In the genomic region with DNA sequence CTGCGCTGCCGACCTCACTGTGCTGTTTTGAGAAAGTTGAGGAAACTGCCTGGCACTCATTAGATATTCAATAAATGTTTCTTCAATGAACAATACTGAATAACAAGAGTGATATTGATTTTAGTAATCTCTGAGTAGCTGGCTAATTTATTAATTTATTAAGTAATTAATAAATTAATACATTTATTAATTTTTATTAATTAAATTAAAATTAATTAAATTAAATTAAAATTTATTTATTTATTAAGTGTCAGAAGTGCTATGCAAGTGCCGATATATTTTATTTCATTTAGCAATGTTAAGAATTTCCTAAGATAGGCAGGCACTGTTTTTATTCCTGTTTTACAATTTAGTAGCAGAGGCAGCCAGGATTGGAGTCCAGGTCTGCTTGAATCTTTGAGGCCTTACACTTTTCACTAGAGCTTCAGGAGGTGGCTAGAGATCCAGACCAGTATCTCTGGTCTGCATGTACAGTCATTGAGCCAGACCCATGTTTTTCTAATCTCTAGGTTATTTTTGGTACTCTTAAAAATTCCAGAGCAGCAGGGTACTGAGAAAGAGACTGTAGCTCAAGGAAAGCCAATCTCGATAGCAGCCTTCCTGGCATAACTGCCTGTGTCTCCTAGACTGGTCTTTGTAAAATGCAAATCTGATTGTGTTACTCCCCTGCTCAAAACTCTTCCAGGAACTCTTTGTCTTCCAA, we compare ENCODE assay signal across 28 cellular contexts.
DNase-seq lines count a peak whose midpoint lies in the region; ATAC-seq and TF ChIP-seq lines count a peak whose summit lies in the region.
"Had no signal": no experiment of that assay in that cellular context is flagged by ENCODE, and none has a peak within 500 bp of the region (broad histone marks: within the 10 kb centered on the region; RNA-seq: fewer than 3 reads in every experiment).

No MANE protein-coding gene starts in this region.

- peaks cover 12 to 53% of the 10 kb centered on the region in 2 experiments; a peak in 3 of 4 replicates for H3K79me1 ChIP-seq in IMR-90 (ENCODE audit: low read depth in 1 of 2, low read length in 2 of 2)

- H3K9ac ChIP-seq in IMR-90 (ENCODE audit: low read depth, low read length) = no peak overlapping the region

- H3K4me1 ChIP-seq in IMR-90 (ENCODE audit: control insufficient read depth, insufficient read depth, low read length) (no peaks in the 10 kb centered on the region), right cardiac atrium (ENCODE audit: control insufficient read depth, insufficient read depth, low read length) (no peaks in the 10 kb centered on the region), adrenal gland (replicated peaks in 1 of 2) (peaks cover 8 to 30% of the 10 kb centered on the region in 2 donors)
- H3K4me1 ChIP-seq: right lobe of liver had no signal

- no peak for TF ChIP-seq RAD21 in IMR-90 (IDR thresholded peaks at IDR 0.05; ENCODE audit: low read length)

- intact Hi-C loops in IMR-90 (cut with micrococcal nuclease) (no loop called here), right cardiac atrium (cut with DNase I) (no loop called here), adrenal gland (cut with DNase I) (no loop called here)

- peaks cover 4% of the 10 kb centered on the region for H3K9me3 Mint-ChIP-seq in chondrocyte (ENCODE audit: low read depth)
- H3K9me3 Mint-ChIP-seq: activated T-helper 17 cell treated with anti-CD3 and anti-CD28 coated beads, Interleukin-2, amount 50 U/mL, for 72 hours had no signal

- no peak overlapping the region for H3K14ac ChIP-seq in IMR-90 (replicated peaks; ENCODE audit: low read depth, low read length)

- TF ChIP-seq POLR2A in IMR-90 (IDR thresholded peaks at IDR 0.05; ENCODE audit: low read depth, low read length) = no peak
- no peak for TF ChIP-seq POLR2A in adrenal gland (IDR thresholded peaks at IDR 0.05)

- no peaks in the 10 kb centered on the region for H4K20me1 ChIP-seq in IMR-90 (ENCODE audit: insufficient read depth, low read length)

- no peak overlapping the region for H2BK15ac ChIP-seq in IMR-90 (ENCODE audit: low read depth, low read length)

- TF ChIP-seq CTCF in IMR-90 (conservative IDR thresholded peaks at IDR 0.05; ENCODE audit: low read depth, low read length) = no peak
- no peak for TF ChIP-seq CTCF in chondrocyte (IDR thresholded peaks at IDR 0.05)
- TF ChIP-seq CTCF in adrenal gland (IDR thresholded peaks at IDR 0.05) = no peak

- peak overlapping the region; percentile 87 for H3K27ac Mint-ChIP-seq in chondrocyte (ENCODE audit: unreplicated experiment)
- H3K27ac Mint-ChIP-seq: activated CD8-positive, alpha-beta T cell treated with anti-CD3 and anti-CD28 coated beads, Interleukin-2, amount 10 ng/mL, durations not matched to agents 7 days and 5 days; activated T-helper 17 cell treated with anti-CD3 and anti-CD28 coated beads, Interleukin-2, amount 50 U/mL, for 72 hours; H9; naive B cell had no signal

- H3K27me3 ChIP-seq in IMR-90 (ENCODE audit: control insufficient read depth, insufficient read depth, low read length) (no peaks in the 10 kb centered on the region), right cardiac atrium (ENCODE audit: control insufficient read depth, insufficient read depth) (no peaks in the 10 kb centered on the region), adrenal gland (no peaks in the 10 kb centered on the region)
- H3K27me3 ChIP-seq: right lobe of liver, stomach, tibial artery had no signal

- no peak overlapping the region for H3K4me3 ChIP-seq in IMR-90 (ENCODE audit: insufficient read depth, low read depth, low read length)
- no peak overlapping the region for H3K4me3 ChIP-seq in right cardiac atrium (ENCODE audit: low read length)
- H3K4me3 ChIP-seq in adrenal gland = no peak overlapping the region
- H3K4me3 ChIP-seq: right lobe of liver, stomach, tibial artery had no signal

- no peak overlapping the region for H2AK9ac ChIP-seq in IMR-90 (replicated peaks; ENCODE audit: low read depth, low read length, poor library complexity)

- no peaks in the 10 kb centered on the region for H3K27me3 Mint-ChIP-seq in chondrocyte (ENCODE audit: low read depth)

- CTCF ChIA-PET in IMR-90 (lab: Yijun Ruan, JAX) = interaction anchor here (0.7 kb wide), 1 partner anchor 14 kb away, joined by 3 read pairs; no protein-coding TSS in a partner anchor

- H3K56ac ChIP-seq in IMR-90 (ENCODE audit: extremely low read depth, insufficient read depth, low read length) = no peak overlapping the region

- H2BK120ac ChIP-seq in IMR-90 (ENCODE audit: low read depth, low read length) = no peak overlapping the region

- ATAC-seq in IMR-90 (ENCODE audit: low read depth) (no peak), right cardiac atrium (peak in 1 of 2 donors; percentile 80), HG03442 (IDR thresholded peaks at IDR 0.05; ENCODE audit: unreplicated experiment) (no peak), HG03354 (IDR thresholded peaks at IDR 0.05; ENCODE audit: poor library complexity, severe bottlenecking, unreplicated experiment) (no peak)
- ATAC-seq: activated CD8-positive, alpha-beta T cell treated with anti-CD3 and anti-CD28 coated beads, Interleukin-2, amount 10 ng/mL, durations not matched to agents 7 days and 5 days; activated T-helper 17 cell treated with anti-CD3 and anti-CD28 coated beads, Interleukin-2, amount 50 U/mL, for 72 hours; HepG2; right lobe of liver had no signal

- H3K9me3 ChIP-seq in IMR-90 (ENCODE audit: control insufficient read depth, insufficient read depth, low read length) (no peaks in the 10 kb centered on the region), right cardiac atrium (ENCODE audit: control insufficient read depth, low read length) (no peaks in the 10 kb centered on the region), adrenal gland (replicated peaks in 1 of 3) (no peaks in the 10 kb centered on the region)
- H3K9me3 ChIP-seq: right lobe of liver, stomach, tibial artery had no signal

- no peak overlapping the region for H3K23ac ChIP-seq in IMR-90 (ENCODE audit: low read depth, low read length)

- in situ Hi-C loops in IMR-90 (cut with MboI; ENCODE audit: low sequenced_read_pairs) = no loop called here

- H3K27ac ChIP-seq in IMR-90 (ENCODE audit: insufficient read depth, low read length) (no peak overlapping the region), right cardiac atrium (ENCODE audit: low read length) (peak overlapping the region; percentile 39), adrenal gland (peak overlapping the region in 1 of 5 donors; percentile 26)
- H3K27ac ChIP-seq: right lobe of liver, stomach had no signal

- peaks cover 7% of the 10 kb centered on the region for H3K9me1 ChIP-seq in IMR-90 (ENCODE audit: insufficient read depth, low read length)

- no peaks in the 10 kb centered on the region for H3K36me3 Mint-ChIP-seq in chondrocyte (ENCODE audit: low read depth)
- H3K36me3 Mint-ChIP-seq: naive B cell had no signal

- no peak overlapping the region for H2AFZ ChIP-seq in IMR-90 (replicated peaks; ENCODE audit: low read length, poor library complexity)

- dilution Hi-C loops in IMR-90 (cut with HindIII; ENCODE audit: low sequenced_read_pairs, unreplicated experiment) = no loop called here

- H4K5ac ChIP-seq in IMR-90 (ENCODE audit: low read depth, low read length) = no peak overlapping the region

- POLR2A ChIA-PET in IMR-90 (lab: Charles Lee; ENCODE audit: unreplicated experiment) = no interaction called here

- WGBS in IMR-90 (ENCODE audit: extremely low coverage in 2 of 2, insufficient read length in 1 of 2), 2 experiments = no CpG with 5 or more reads among the region's 4 CpGs
- 76% methylated on average over 4 of the region's 4 CpGs for WGBS in right cardiac atrium
- 34 to 88% (median 86%) methylated on average over 4 of the region's 4 CpGs for WGBS in adrenal gland, 4 donors

- no peak overlapping the region for H2BK20ac ChIP-seq in IMR-90 (ENCODE audit: low read depth, low read length)

- H3K4me3 Mint-ChIP-seq in chondrocyte (ENCODE audit: unreplicated experiment) = peak overlapping the region; percentile 9
- H3K4me3 Mint-ChIP-seq: activated CD8-positive, alpha-beta T cell treated with anti-CD3 and anti-CD28 coated beads, Interleukin-2, amount 10 ng/mL, durations not matched to agents 7 days and 5 days; activated T-helper 17 cell treated with anti-CD3 and anti-CD28 coated beads, Interleukin-2, amount 50 U/mL, for 72 hours; H9; naive B cell had no signal

- peak; percentile 37 for DNase-seq in A172 (ENCODE audit: low spot score)
- no peak for DNase-seq in IMR-90
- no peak for DNase-seq in chondrocyte (ENCODE audit: low spot score)
- no peak for DNase-seq in right cardiac atrium
- no peak for DNase-seq in NCI-H748 treated with DMSO at 0.1 percent for 48 hours (lab: John Stamatoyannopoulos, UW)
- DNase-seq in adrenal gland = no peak
- DNase-seq: activated CD4-positive, alpha-beta T cell treated with anti-CD3 and anti-CD28 coated beads for 4 hours; activated CD8-positive, alpha-beta T cell treated with anti-CD3 and anti-CD28 coated beads, Interleukin-2, amount 10 ng/mL, durations not matched to agents 7 days and 5 days; activated naive CD4-positive, alpha-beta T cell treated with anti-CD3 and anti-CD28 coated beads, Interleukin-2, amount 50 U/mL, for 16 hours; anterior cingulate cortex; central memory CD4-positive, alpha-beta T cell; H9; Kasumi-1; MV-4-11; naive B cell; NCI-H1436; NCI-H226; NCI-H69; right lobe of liver; stimulated activated CD4-positive, alpha-beta T cell treated with anti-CD3 and anti-CD28 coated beads, Interleukin-12 subunit alpha, Interleukin-12 subunit beta, amount 100 ng/mL, for 4 hours; stimulated activated CD4-positive, alpha-beta T cell treated with anti-CD3 and anti-CD28 coated beads, Interleukin-4, amount 100 ng/mL, for 1 hour; stomach; SW 1271; tibial artery had no signal

- H3K36me3 ChIP-seq in IMR-90 (ENCODE audit: control insufficient read depth, insufficient read depth, low read length) (no peaks in the 10 kb centered on the region), adrenal gland (replicated peaks in 1 of 2) (no peaks in the 10 kb centered on the region)
- H3K36me3 ChIP-seq: right lobe of liver, stomach, tibial artery had no signal

- H2AK5ac ChIP-seq in IMR-90 (ENCODE audit: low read depth, low read length) = 0 out of 2 replicates have a peak overlapping the region, but pooled peaks have one; percentile 0

- BruUV-seq in IMR-90 (replicated peaks; lab: Mats Ljungman, UMichigan) = no TSS peak

- H3K4ac ChIP-seq in IMR-90 (ENCODE audit: low read depth, low read length) = no peak overlapping the region

- no peak overlapping the region for H3K18ac ChIP-seq in IMR-90 (ENCODE audit: low read depth, low read length)

- no peak overlapping the region for H4K91ac ChIP-seq in IMR-90 (ENCODE audit: insufficient read depth, low read depth, low read length)

- H3K4me1 Mint-ChIP-seq in chondrocyte (ENCODE audit: low read depth) = peaks cover 45% of the 10 kb centered on the region
- H3K4me1 Mint-ChIP-seq: activated T-helper 17 cell treated with anti-CD3 and anti-CD28 coated beads, Interleukin-2, amount 50 U/mL, for 72 hours; naive B cell had no signal

- H2BK5ac ChIP-seq in IMR-90 (ENCODE audit: low read depth, low read length, poor library complexity, severe bottlenecking) = no peak overlapping the region

- H3K4me2 ChIP-seq in IMR-90 (ENCODE audit: low read depth, low read length) = no peak overlapping the region

- no peak overlapping the region for H4K8ac ChIP-seq in IMR-90 (ENCODE audit: low read depth in 2 of 2, low read length in 2 of 2)

TF ChIP-seq in IMR-90, 13 proteins besides CTCF, POLR2A, EP300 and RAD21 (continues in another document):
- TF ChIP-seq RFX5 (IDR thresholded peaks at IDR 0.05; ENCODE audit: low read depth, low read length) (no peak), MAZ (IDR thresholded peaks at IDR 0.05; ENCODE audit: borderline replicate concordance, low read depth, low read length) (no peak)
